8 cellular contexts compared by ENCODE assay signal in the genomic region with DNA sequence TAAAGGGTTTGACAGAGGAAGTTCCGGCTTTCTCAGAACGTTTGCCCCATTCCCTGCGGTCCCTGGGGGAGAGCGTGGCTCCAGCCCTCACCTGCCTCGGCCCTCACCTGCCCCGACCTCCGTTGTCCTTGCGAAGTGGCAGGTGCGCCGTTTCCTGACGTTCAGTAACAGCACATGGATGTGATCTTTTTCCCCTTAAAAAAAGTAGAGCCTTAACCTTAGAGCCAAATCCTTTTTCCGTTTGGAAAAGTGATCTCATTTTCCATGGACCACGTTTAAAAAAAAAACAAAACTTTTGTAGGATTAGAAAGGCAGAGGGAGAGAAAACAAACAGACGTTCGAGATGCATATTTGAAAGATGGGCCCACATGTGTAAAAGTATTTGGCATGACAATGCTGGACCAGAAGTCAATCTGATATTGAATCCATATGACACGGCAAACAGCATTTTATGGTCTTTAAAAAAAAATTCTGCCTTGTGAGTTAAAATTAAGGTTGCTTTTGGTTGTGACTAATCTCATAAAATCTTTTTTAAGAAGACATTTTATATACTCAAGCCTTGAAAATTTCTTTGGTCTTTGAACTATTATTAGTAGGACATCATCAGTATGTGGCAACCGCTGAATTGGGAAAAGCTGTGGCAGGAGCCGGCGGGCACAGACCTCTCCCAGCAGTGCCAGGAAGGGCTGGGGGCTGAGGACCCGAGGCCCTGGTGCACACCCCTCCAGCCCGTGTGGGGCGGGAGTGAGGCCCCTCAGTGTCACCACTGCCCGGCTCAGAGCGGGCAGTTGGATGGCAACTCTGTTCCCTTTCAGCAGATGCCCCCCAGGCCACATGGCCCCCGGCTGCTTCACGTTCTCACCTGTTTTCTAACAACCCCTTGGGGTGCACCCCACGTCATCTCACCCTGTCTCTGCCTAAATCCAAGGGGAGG. TPM values are rescaled to one million over a fixed set of nuclear protein-coding genes. Genes with fewer than 3 reads are reported as not detected.
DNase-seq lines count a peak whose midpoint lies in the region; ATAC-seq, FAIRE-seq and TF ChIP-seq lines count a peak whose summit lies in the region.

No MANE protein-coding gene starts in this region.

- dilution Hi-C loops in endothelial cell of umbilical vein (cut with MboI; ENCODE audit: extremely low pct_ligation_motif_present, low sequenced_read_pairs), result no loop called here

- H3K9me3 Mint-ChIP-seq in GM23338, result 0 out of 3 replicates have a peak, but pooled peaks cover 3% of the 10 kb centered on the region

- FAIRE-seq in endothelial cell of umbilical vein (lab: Jason Lieb, UNC), result peak; percentile 68

- peak overlapping the region; percentile 90 for H3K9ac ChIP-seq in endothelial cell of umbilical vein (replicated peaks; ENCODE audit: extremely low read depth, insufficient read depth, low read length)

- ATAC-seq in GM23338 (peak; percentile 48), sciatic nerve (no peak), left colon (no peak)

- TF ChIP-seq POLR2A in endothelial cell of umbilical vein (IDR thresholded peaks at IDR 0.05; ENCODE audit: low read depth, low read length), result no peak

- H3K36me3 Mint-ChIP-seq in GM23338 (ENCODE audit: low read depth), result no peaks in the 10 kb centered on the region

- intact Hi-C loops in endothelial cell of umbilical vein (cut with micrococcal nuclease), result no loop called here
- intact Hi-C loops in sciatic nerve (cut with DNase I), result no loop called here
- intact Hi-C loops in left colon (cut with DNase I, micrococcal nuclease), result no loop called here

- H3K9me2 ChIP-seq in GM23338 (ENCODE audit: insufficient read depth), result 0 out of 2 replicates have a peak, but pooled peaks cover 4% of the 10 kb centered on the region

- H3K4me1 Mint-ChIP-seq in GM23338, result peaks cover 16% of the 10 kb centered on the region

- in situ Hi-C loops in GM13976 (cut with MboI; ENCODE audit: low sequenced_read_pairs, unreplicated experiment), result no loop called here

- peak overlapping the region; percentile 59 for H3K4me3 Mint-ChIP-seq in GM23338

- CTCF ChIA-PET in endothelial cell of umbilical vein (lab: Charles Lee), result interaction anchor here (1.1 kb wide), 1 partner anchor 13 kb away, joined by 5 read pairs; no protein-coding TSS in a partner anchor

- TSS peak; percentile 96 for BruUV-seq in endothelial cell of umbilical vein (replicated peaks; lab: Mats Ljungman, UMichigan)

- H3K4me1 ChIP-seq in GM23338 (ENCODE audit: insufficient read depth) (peaks cover 6% of the 10 kb centered on the region; the same call in 1 of the 2 replicates), endothelial cell of umbilical vein (ENCODE audit: control insufficient read depth, extremely low read depth, insufficient read depth, low read length) (peaks cover 19% of the 10 kb centered on the region)

- H3K36me3 ChIP-seq in GM23338 (ENCODE audit: insufficient read depth) (no peaks in the 10 kb centered on the region), endothelial cell of umbilical vein (ENCODE audit: control insufficient read depth in 2 of 2, extremely low read depth in 1 of 2, insufficient read depth in 2 of 2, low read length in 2 of 2) (no peaks in the 10 kb centered on the region)

- H2AFZ ChIP-seq in GM23338 (no peak overlapping the region), endothelial cell of umbilical vein (ENCODE audit: low read depth, low read length) (peak overlapping the region; percentile 54)

- no peaks in the 10 kb centered on the region for H3F3A ChIP-seq in GM23338 (replicated peaks; ENCODE audit: low read depth)

- no peaks in the 10 kb centered on the region for H3K9me1 ChIP-seq in endothelial cell of umbilical vein (replicated peaks; ENCODE audit: control insufficient read depth, extremely low read depth, insufficient read depth, low read length)

- H3K9me3 ChIP-seq in endothelial cell of umbilical vein (replicated peaks; ENCODE audit: control insufficient read depth, insufficient read depth, low read length), result no peaks in the 10 kb centered on the region

- POLR2A ChIA-PET in endothelial cell of umbilical vein (lab: Charles Lee), result no interaction called here

- TF ChIP-seq CTCF in GM13976 (IDR thresholded peaks at IDR 0.05; ENCODE audit: borderline replicate concordance, control extremely low read depth, extremely low read depth, insufficient read depth, missing control alignments) (no peak), GM23338 (conservative IDR thresholded peaks at IDR 0.05; ENCODE audit: low read depth in 2 of 2) (no peak), endothelial cell of umbilical vein (IDR thresholded peaks at IDR 0.05; ENCODE audit: extremely low read depth in 1 of 2, insufficient read depth in 1 of 2, low read depth in 1 of 2, low read length in 2 of 2) (no peak)

- H3K27ac Mint-ChIP-seq in GM23338, result peak overlapping the region; percentile 82; the same call in 1 of the 2 replicates

- H3K79me2 ChIP-seq in GM23338 (replicated peaks; ENCODE audit: insufficient read depth) (no peaks in the 10 kb centered on the region), endothelial cell of umbilical vein (ENCODE audit: control insufficient read depth, insufficient read depth, low read length) (no peaks in the 10 kb centered on the region)

- no peak overlapping the region for H3K4me3 ChIP-seq in GM23338
- H3K4me3 ChIP-seq in endothelial cell of umbilical vein (replicated peaks in 1 of 3; ENCODE audit: insufficient read depth in 1 of 3, low read depth in 1 of 3, low read length in 3 of 3), result peak overlapping the region in 1 of 3 experiments; percentile 17

- H3K27me3 ChIP-seq in GM23338 (ENCODE audit: insufficient read depth), result no peaks in the 10 kb centered on the region
- H3K27me3 ChIP-seq in endothelial cell of umbilical vein (ENCODE audit: control insufficient read depth in 2 of 2, insufficient read depth in 2 of 2, low read length in 2 of 2), result no peaks in the 10 kb centered on the region

- H4K20me1 ChIP-seq in GM23338 (replicated peaks; ENCODE audit: insufficient read depth) (no peaks in the 10 kb centered on the region), endothelial cell of umbilical vein (replicated peaks; ENCODE audit: control insufficient read depth, extremely low read depth, insufficient read depth, low read length) (no peaks in the 10 kb centered on the region)

- H3K27ac ChIP-seq in GM23338 (ENCODE audit: low read depth) (peak overlapping the region; percentile 50; the same call in 1 of the 2 replicates), endothelial cell of umbilical vein (ENCODE audit: insufficient read depth, low read depth, low read length) (peak overlapping the region; percentile 93)

- DNase-seq in GM13976 (ENCODE audit: low spot score), result peak; percentile 34
- DNase-seq in GM23338 (ENCODE audit: low spot score), result no peak
- peak; percentile 64 for DNase-seq in NCI-H526 treated with DMSO at 0.1 percent for 48 hours (lab: John Stamatoyannopoulos, UW)
- DNase-seq in endothelial cell of umbilical vein (ENCODE audit: low read depth, low spot score), result peak; percentile 64
- DNase-seq in sciatic nerve (ENCODE audit: low spot score), result peak; percentile 50
- DNase-seq in kidney tubule cell (ENCODE audit: low spot score), result no peak
- DNase-seq in left colon, result no peak
- no peak for DNase-seq in kidney glomerular epithelial cell (lab: John Stamatoyannopoulos, UW)

- H3K27me3 Mint-ChIP-seq in GM23338 (ENCODE audit: insufficient read depth, low read depth, poor library complexity), result peaks cover 16% of the 10 kb centered on the region

- peak overlapping the region; percentile 58 for H3K4me2 ChIP-seq in GM23338
- H3K4me2 ChIP-seq in endothelial cell of umbilical vein (ENCODE audit: insufficient read depth, low read length), result peak overlapping the region; percentile 25

TF ChIP-seq in GM23338, 12 proteins besides CTCF, POLR2A, EP300 and RAD21 (continues in another document):
- no peak for TF ChIP-seq EZH2phosphoT487 (IDR thresholded peaks at IDR 0.05; ENCODE audit: unreplicated experiment)
- TF ChIP-seq POLR2AphosphoS5 (IDR thresholded peaks at IDR 0.05; ENCODE audit: low read depth), result no peak

TF ChIP-seq in endothelial cell of umbilical vein, 7 proteins besides CTCF, POLR2A, EP300 and RAD21:
- no peak for TF ChIP-seq GATA2 (IDR thresholded peaks at IDR 0.05; ENCODE audit: insufficient read depth, insufficient read length, low read depth, low read length)
TF ChIP-seq in endothelial cell of umbilical vein: peak in this region for 0.

RNA-seq across cellular contexts. Expression of gene EXOC3, which starts 42.4 kb away (rescaled TPM):
- total RNA-seq in GM23338 (2014; rRNA removed; shearing (Covaris generic)), result 24.2 and 31.6 TPM in 2 replicates
- polyA plus RNA-seq in GM23338 (2016; fragmentation: Nextera tagmentation; extraction: Ambion mirVana), result 13.4 and 13.8 TPM in 2 replicates
- 52.9 and 55.4 TPM in 2 replicates for total RNA-seq in endothelial cell of umbilical vein
- 26.4 and 27.2 TPM in 2 replicates for polyA plus RNA-seq in endothelial cell of umbilical vein
- polyA plus RNA-seq in endothelial cell of umbilical vein (2011; cell fraction: cytosol; rRNA removed), result 22.0 and 22.7 TPM in 2 replicates
- 79.9 and 81.6 TPM in 2 replicates for polyA plus RNA-seq in endothelial cell of umbilical vein (2011; cell fraction: nucleus; rRNA removed)
- 32.2 and 34.4 TPM in 2 replicates for polyA plus RNA-seq in endothelial cell of umbilical vein (2012)
- polyA minus RNA-seq in endothelial cell of umbilical vein, result 24.8 and 29.0 TPM in 2 replicates
- 26.3 TPM for polyA minus RNA-seq in endothelial cell of umbilical vein (2011; cell fraction: cytosol; rRNA and poly(A)+ RNA removed)
- polyA minus RNA-seq in endothelial cell of umbilical vein (2011; cell fraction: nucleus; rRNA and poly(A)+ RNA removed), result 19.5 and 26.5 TPM in 2 replicates
- total RNA-seq in sciatic nerve, result 58.4 TPM
- total RNA-seq in left colon, result 10 to 100 TPM; 65.2 to 75.1 TPM

Comparison
In these comparisons a context has a peak if more than half of its experiments do, and no peak if none do; other contexts are left out.
1. DNase-seq: peak in GM13976 (single experiment), NCI-H526 treated with DMSO at 0.1 percent for 48 hours (single experiment), endothelial cell of umbilical vein (single experiment) and sciatic nerve (single experiment); none in GM23338 (single experiment), kidney tubule cell (single experiment), left colon (0 of 2) and kidney glomerular epithelial cell (single experiment).